Comparison of ENCODE assay signal across 1 cellular context in genomic region chr5:179802207-179802883, GRCh38.
TF ChIP-seq lines count a peak whose summit lies in the region.

No MANE protein-coding gene starts in this region.

TF ChIP-seq in HepG2, 621 proteins besides CTCF, POLR2A, EP300 and RAD21 (continued from another document):
- TF ChIP-seq, protein P1, sequence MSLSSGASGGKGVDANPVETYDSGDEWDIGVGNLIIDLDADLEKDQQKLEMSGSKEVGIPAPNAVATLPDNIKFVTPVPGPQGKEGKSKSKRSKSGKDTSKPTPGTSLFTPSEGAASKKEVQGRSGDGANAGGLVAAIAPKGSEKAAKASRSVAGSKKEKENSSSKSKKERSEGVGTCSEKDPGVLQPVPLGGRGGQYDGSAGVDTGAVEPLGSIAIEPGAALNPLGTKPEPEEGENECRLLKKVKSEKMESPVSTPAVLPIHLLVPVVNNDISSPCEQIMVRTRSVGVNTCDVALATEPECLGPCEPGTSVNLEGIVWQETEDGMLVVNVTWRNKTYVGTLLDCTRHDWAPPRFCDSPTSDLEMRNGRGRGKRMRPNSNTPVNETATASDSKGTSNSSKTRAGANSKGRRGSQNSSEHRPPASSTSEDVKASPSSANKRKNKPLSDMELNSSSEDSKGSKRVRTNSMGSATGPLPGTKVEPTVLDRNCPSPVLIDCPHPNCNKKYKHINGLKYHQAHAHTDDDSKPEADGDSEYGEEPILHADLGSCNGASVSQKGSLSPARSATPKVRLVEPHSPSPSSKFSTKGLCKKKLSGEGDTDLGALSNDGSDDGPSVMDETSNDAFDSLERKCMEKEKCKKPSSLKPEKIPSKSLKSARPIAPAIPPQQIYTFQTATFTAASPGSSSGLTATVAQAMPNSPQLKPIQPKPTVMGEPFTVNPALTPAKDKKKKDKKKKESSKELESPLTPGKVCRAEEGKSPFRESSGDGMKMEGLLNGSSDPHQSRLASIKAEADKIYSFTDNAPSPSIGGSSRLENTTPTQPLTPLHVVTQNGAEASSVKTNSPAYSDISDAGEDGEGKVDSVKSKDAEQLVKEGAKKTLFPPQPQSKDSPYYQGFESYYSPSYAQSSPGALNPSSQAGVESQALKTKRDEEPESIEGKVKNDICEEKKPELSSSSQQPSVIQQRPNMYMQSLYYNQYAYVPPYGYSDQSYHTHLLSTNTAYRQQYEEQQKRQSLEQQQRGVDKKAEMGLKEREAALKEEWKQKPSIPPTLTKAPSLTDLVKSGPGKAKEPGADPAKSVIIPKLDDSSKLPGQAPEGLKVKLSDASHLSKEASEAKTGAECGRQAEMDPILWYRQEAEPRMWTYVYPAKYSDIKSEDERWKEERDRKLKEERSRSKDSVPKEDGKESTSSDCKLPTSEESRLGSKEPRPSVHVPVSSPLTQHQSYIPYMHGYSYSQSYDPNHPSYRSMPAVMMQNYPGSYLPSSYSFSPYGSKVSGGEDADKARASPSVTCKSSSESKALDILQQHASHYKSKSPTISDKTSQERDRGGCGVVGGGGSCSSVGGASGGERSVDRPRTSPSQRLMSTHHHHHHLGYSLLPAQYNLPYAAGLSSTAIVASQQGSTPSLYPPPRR (CRISPR knock-in tag; IDR thresholded peaks at IDR 0.05; ENCODE audit: borderline replicate concordance): no peak
- 0 out of 2 replicates have a peak, but pooled peaks have one; percentile 43 for TF ChIP-seq HNRNPL (IDR thresholded peaks at IDR 0.05; ENCODE audit: low read depth, low read length)
- TF ChIP-seq ONECUT2 (CRISPR knock-in tag; IDR thresholded peaks at IDR 0.05): no peak
- TF ChIP-seq ZNF552 (CRISPR knock-in tag; IDR thresholded peaks at IDR 0.05; ENCODE audit: borderline replicate concordance): no peak
- TF ChIP-seq NFIB (CRISPR knock-in tag; IDR thresholded peaks at IDR 0.05; ENCODE audit: borderline replicate concordance): no peak
- no peak for TF ChIP-seq ZNF709 (CRISPR knock-in tag; IDR thresholded peaks at IDR 0.05)
- TF ChIP-seq PCBP2 (optimal IDR thresholded peaks at IDR 0.05; ENCODE audit: low read depth, low read length, poor library complexity, severe bottlenecking): no peak
- no peak for TF ChIP-seq KMT2A (CRISPR knock-in tag; IDR thresholded peaks at IDR 0.05)
- TF ChIP-seq AGO2 (optimal IDR thresholded peaks at IDR 0.05; ENCODE audit: low read depth, low read length): peak; percentile 39
- TF ChIP-seq ZNF503 (CRISPR knock-in tag; IDR thresholded peaks at IDR 0.05): no peak
- TF ChIP-seq SMAD9 (CRISPR knock-in tag; IDR thresholded peaks at IDR 0.05): no peak
- TF ChIP-seq CC2D1A (CRISPR knock-in tag; IDR thresholded peaks at IDR 0.05): no peak
- TF ChIP-seq ZFP91 (CRISPR knock-in tag; IDR thresholded peaks at IDR 0.05; ENCODE audit: borderline replicate concordance): 0 out of 2 replicates have a peak, but pooled peaks have one; percentile 11
- TF ChIP-seq MYC (CRISPR knock-in tag; IDR thresholded peaks at IDR 0.05; ENCODE audit: borderline replicate concordance): no peak
- no peak for TF ChIP-seq SYNCRIP (IDR thresholded peaks at IDR 0.05; ENCODE audit: insufficient read depth, low read depth, low read length)
- TF ChIP-seq MZF1 (CRISPR knock-in tag; IDR thresholded peaks at IDR 0.05; ENCODE audit: borderline replicate concordance): no peak
- TF ChIP-seq, protein P2, sequence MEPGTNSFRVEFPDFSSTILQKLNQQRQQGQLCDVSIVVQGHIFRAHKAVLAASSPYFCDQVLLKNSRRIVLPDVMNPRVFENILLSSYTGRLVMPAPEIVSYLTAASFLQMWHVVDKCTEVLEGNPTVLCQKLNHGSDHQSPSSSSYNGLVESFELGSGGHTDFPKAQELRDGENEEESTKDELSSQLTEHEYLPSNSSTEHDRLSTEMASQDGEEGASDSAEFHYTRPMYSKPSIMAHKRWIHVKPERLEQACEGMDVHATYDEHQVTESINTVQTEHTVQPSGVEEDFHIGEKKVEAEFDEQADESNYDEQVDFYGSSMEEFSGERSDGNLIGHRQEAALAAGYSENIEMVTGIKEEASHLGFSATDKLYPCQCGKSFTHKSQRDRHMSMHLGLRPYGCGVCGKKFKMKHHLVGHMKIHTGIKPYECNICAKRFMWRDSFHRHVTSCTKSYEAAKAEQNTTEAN (CRISPR knock-in tag; conservative IDR thresholded peaks at IDR 0.05): no peak
- no peak for TF ChIP-seq KDM5B (CRISPR knock-in tag; IDR thresholded peaks at IDR 0.05; ENCODE audit: borderline replicate concordance)
- TF ChIP-seq ZNF407 (CRISPR knock-in tag; IDR thresholded peaks at IDR 0.05; ENCODE audit: not compliant biosample characterization): no peak
- no peak for TF ChIP-seq ZNF652 (CRISPR knock-in tag; IDR thresholded peaks at IDR 0.05; ENCODE audit: borderline replicate concordance, low read depth)
- no peak for TF ChIP-seq SRY (CRISPR knock-in tag; IDR thresholded peaks at IDR 0.05)
- no peak for TF ChIP-seq SKIL (CRISPR knock-in tag; IDR thresholded peaks at IDR 0.05; ENCODE audit: borderline replicate concordance)
